Comparison of ENCODE assay signal across 8 cellular contexts in genomic region chr9:19922476-19923118, GRCh38.
DNase-seq lines count a peak whose midpoint lies in the region; ATAC-seq, FAIRE-seq and TF ChIP-seq lines count a peak whose summit lies in the region.

No MANE protein-coding gene starts in this region.

- no peaks in the 10 kb centered on the region for H3K4me1 Mint-ChIP-seq in astrocyte (ENCODE audit: low read depth, unreplicated experiment)
- peaks cover 34% of the 10 kb centered on the region for H3K4me1 Mint-ChIP-seq in activated CD8-positive, alpha-beta memory T cell treated with anti-CD3 and anti-CD28 coated beads, Interleukin-2, amount 10 ng/mL, durations not matched to agents 7 days and 5 days
- H3K4me1 Mint-ChIP-seq in stimulated activated memory B cell treated with anti-CD40 and anti-IgM and Interleukin-4, amounts not matched to agents 10 μg/mL and 1 μg/mL and 100 μg/mL, for 72 hours = peaks cover 5% of the 10 kb centered on the region
- H3K4me1 Mint-ChIP-seq in stimulated activated effector memory CD8-positive, alpha-beta T cell treated with anti-CD3 and anti-CD28 coated beads, Interleukin-12 subunit alpha, Interleukin-12 subunit beta, amount 100 ng/mL, for 72 hours = peaks cover 9% of the 10 kb centered on the region

- no peaks in the 10 kb centered on the region for H3K4me1 ChIP-seq in astrocyte (ENCODE audit: insufficient read depth, low read length)
- H3K4me1 ChIP-seq in HepG2 (ENCODE audit: insufficient read depth, low read length) = no peaks in the 10 kb centered on the region

- no TSS peak for BruUV-seq in HepG2 (replicated peaks; lab: Mats Ljungman, UMichigan)

- no peaks in the 10 kb centered on the region for H4K20me1 ChIP-seq in astrocyte (ENCODE audit: insufficient read depth, low read length)
- no peaks in the 10 kb centered on the region for H4K20me1 ChIP-seq in HepG2 (ENCODE audit: insufficient read depth, low read length)

- H3K27me3 Mint-ChIP-seq in astrocyte (ENCODE audit: low read depth, unreplicated experiment) = peaks cover 18% of the 10 kb centered on the region
- H3K27me3 Mint-ChIP-seq in activated CD8-positive, alpha-beta memory T cell treated with anti-CD3 and anti-CD28 coated beads, Interleukin-2, amount 10 ng/mL, durations not matched to agents 7 days and 5 days = peaks cover 10% of the 10 kb centered on the region
- peaks cover 45% of the 10 kb centered on the region for H3K27me3 Mint-ChIP-seq in stimulated activated memory B cell treated with anti-CD40 and anti-IgM and Interleukin-4, amounts not matched to agents 10 μg/mL and 1 μg/mL and 100 μg/mL, for 72 hours

- H3K4me3 Mint-ChIP-seq in astrocyte (ENCODE audit: unreplicated experiment) = no peak overlapping the region
- H3K4me3 Mint-ChIP-seq in activated CD8-positive, alpha-beta memory T cell treated with anti-CD3 and anti-CD28 coated beads, Interleukin-2, amount 10 ng/mL, durations not matched to agents 7 days and 5 days = no peak overlapping the region
- H3K4me3 Mint-ChIP-seq in stimulated activated memory B cell treated with anti-CD40 and anti-IgM and Interleukin-4, amounts not matched to agents 10 μg/mL and 1 μg/mL and 100 μg/mL, for 72 hours = no peak overlapping the region
- H3K4me3 Mint-ChIP-seq in stimulated activated effector memory CD8-positive, alpha-beta T cell treated with anti-CD3 and anti-CD28 coated beads, Interleukin-12 subunit alpha, Interleukin-12 subunit beta, amount 100 ng/mL, for 72 hours = no peak overlapping the region

- H3K27ac Mint-ChIP-seq in astrocyte (ENCODE audit: unreplicated experiment) = no peak overlapping the region
- H3K27ac Mint-ChIP-seq in activated CD8-positive, alpha-beta memory T cell treated with anti-CD3 and anti-CD28 coated beads, Interleukin-2, amount 10 ng/mL, durations not matched to agents 7 days and 5 days = no peak overlapping the region
- no peak overlapping the region for H3K27ac Mint-ChIP-seq in stimulated activated memory B cell treated with anti-CD40 and anti-IgM and Interleukin-4, amounts not matched to agents 10 μg/mL and 1 μg/mL and 100 μg/mL, for 72 hours
- no peak overlapping the region for H3K27ac Mint-ChIP-seq in stimulated activated effector memory CD8-positive, alpha-beta T cell treated with anti-CD3 and anti-CD28 coated beads, Interleukin-12 subunit alpha, Interleukin-12 subunit beta, amount 100 ng/mL, for 72 hours

- 0% methylated on average over 2 of the region's 2 CpGs for WGBS in HepG2 (ENCODE audit: low lambda C conversion rate)

- intact Hi-C loops in HepG2 (cut with micrococcal nuclease; ENCODE audit: unreplicated experiment) = no loop called here

- TF ChIP-seq EP300 in HepG2 (IDR thresholded peaks at IDR 0.05; ENCODE audit: low read depth in 2 of 2, low read length in 2 of 2) (no peak), HepG2 (CRISPR knock-in tag; IDR thresholded peaks at IDR 0.05; ENCODE audit: borderline replicate concordance) (no peak)

- TF ChIP-seq POLR2A in HepG2 (IDR thresholded peaks at IDR 0.05; ENCODE audit: insufficient read depth in 1 of 2, low read depth in 2 of 2, low read length in 2 of 2) = no peak

- peaks cover 2% of the 10 kb centered on the region for H3K9me3 Mint-ChIP-seq in astrocyte (ENCODE audit: unreplicated experiment)
- H3K9me3 Mint-ChIP-seq in activated CD8-positive, alpha-beta memory T cell treated with anti-CD3 and anti-CD28 coated beads, Interleukin-2, amount 10 ng/mL, durations not matched to agents 7 days and 5 days (ENCODE audit: low read depth) = no peaks in the 10 kb centered on the region
- H3K9me3 Mint-ChIP-seq in stimulated activated memory B cell treated with anti-CD40 and anti-IgM and Interleukin-4, amounts not matched to agents 10 μg/mL and 1 μg/mL and 100 μg/mL, for 72 hours = no peaks in the 10 kb centered on the region
- H3K9me3 Mint-ChIP-seq in stimulated activated effector memory CD8-positive, alpha-beta T cell treated with anti-CD3 and anti-CD28 coated beads, Interleukin-12 subunit alpha, Interleukin-12 subunit beta, amount 100 ng/mL, for 72 hours = no peaks in the 10 kb centered on the region

- H3K9ac ChIP-seq in astrocyte (ENCODE audit: low read length) (no peak overlapping the region), HepG2 (ENCODE audit: insufficient read depth, low read depth, low read length) (no peak overlapping the region)

- no peaks in the 10 kb centered on the region for H3K36me3 Mint-ChIP-seq in astrocyte (ENCODE audit: low read depth, unreplicated experiment)
- H3K36me3 Mint-ChIP-seq in activated CD8-positive, alpha-beta memory T cell treated with anti-CD3 and anti-CD28 coated beads, Interleukin-2, amount 10 ng/mL, durations not matched to agents 7 days and 5 days = no peaks in the 10 kb centered on the region
- no peaks in the 10 kb centered on the region for H3K36me3 Mint-ChIP-seq in stimulated activated memory B cell treated with anti-CD40 and anti-IgM and Interleukin-4, amounts not matched to agents 10 μg/mL and 1 μg/mL and 100 μg/mL, for 72 hours
- no peaks in the 10 kb centered on the region for H3K36me3 Mint-ChIP-seq in stimulated activated effector memory CD8-positive, alpha-beta T cell treated with anti-CD3 and anti-CD28 coated beads, Interleukin-12 subunit alpha, Interleukin-12 subunit beta, amount 100 ng/mL, for 72 hours

- H3K4me3 ChIP-seq in astrocyte (ENCODE audit: insufficient read depth, low read depth, low read length) = no peak overlapping the region
- no peak overlapping the region for H3K4me3 ChIP-seq in HepG2 (replicated peaks in 1 of 3; ENCODE audit: insufficient read depth in 1 of 3, low read depth in 2 of 3, low read length in 3 of 3)

- TF ChIP-seq CTCF in astrocyte (IDR thresholded peaks at IDR 0.05; ENCODE audit: insufficient read depth, low read depth, low read length) (peak; percentile 47), HepG2 (CRISPR knock-in tag; IDR thresholded peaks at IDR 0.05) (peak; percentile 52)

- peak; percentile 65 for ATAC-seq in HepG2
- no peak for ATAC-seq in activated CD8-positive, alpha-beta memory T cell treated with anti-CD3 and anti-CD28 coated beads, Interleukin-2, amount 10 ng/mL, durations not matched to agents 7 days and 5 days
- ATAC-seq in stimulated activated memory B cell treated with anti-CD40 and anti-IgM and Interleukin-4, amounts not matched to agents 10 μg/mL and 1 μg/mL and 100 μg/mL, for 72 hours = no peak
- ATAC-seq in stimulated activated effector memory CD8-positive, alpha-beta T cell treated with anti-CD3 and anti-CD28 coated beads, Interleukin-12 subunit alpha, Interleukin-12 subunit beta, amount 100 ng/mL, for 72 hours = no peak

- DNase-seq in ELF-1 (ENCODE audit: low read depth, low spot score) (peak; percentile 79), NCI-H1694 (lab: John Stamatoyannopoulos, UW) (peak; percentile 86), astrocyte (ENCODE audit: low read depth) (peak; percentile 19), HepG2 (ENCODE audit: low spot score) (peak; percentile 21)
- DNase-seq in activated CD8-positive, alpha-beta memory T cell treated with anti-CD3 and anti-CD28 coated beads, Interleukin-2, amount 10 ng/mL, durations not matched to agents 7 days and 5 days = no peak
- no peak for DNase-seq in NK-92 treated with Interleukin-12 subunit alpha and Interleukin-12 subunit beta, amount 100 ng/mL, for 24 hours (lab: John Stamatoyannopoulos, UW)
- no peak for DNase-seq in stimulated activated effector memory CD8-positive, alpha-beta T cell treated with anti-CD3 and anti-CD28 coated beads, Interleukin-12 subunit alpha, Interleukin-12 subunit beta, amount 100 ng/mL, for 72 hours (ENCODE audit: low spot score in 2 of 2)

- H3K79me2 ChIP-seq in astrocyte (ENCODE audit: insufficient read depth, low read length) = no peaks in the 10 kb centered on the region
- H3K79me2 ChIP-seq in HepG2 (ENCODE audit: insufficient read depth, low read length) = no peaks in the 10 kb centered on the region

- POLR2A ChIA-PET in HepG2 (lab: Yijun Ruan, JAX) = no interaction called here

- H3K36me3 ChIP-seq in astrocyte (ENCODE audit: insufficient read depth, low read length) (no peaks in the 10 kb centered on the region), HepG2 (replicated peaks in 1 of 2; ENCODE audit: control insufficient read depth in 1 of 2, insufficient read depth in 2 of 2, low read length in 2 of 2) (no peaks in the 10 kb centered on the region)

- no peak for TF ChIP-seq RAD21 in HepG2 (CRISPR knock-in tag; IDR thresholded peaks at IDR 0.05)

- FAIRE-seq in astrocyte (lab: Jason Lieb, UNC) (no peak), HepG2 (lab: Jason Lieb, UNC) (no peak)

- no peaks in the 10 kb centered on the region for H3K27me3 ChIP-seq in astrocyte (ENCODE audit: insufficient read depth, low read length)
- peaks cover 3 to 14% of the 10 kb centered on the region in 2 experiments; a peak in 3 of 5 replicates for H3K27me3 ChIP-seq in HepG2 (ENCODE audit: control insufficient read depth in 1 of 2, insufficient read depth in 2 of 2, low read length in 2 of 2)

- CTCF ChIA-PET in HepG2 (lab: Yijun Ruan, JAX; ENCODE audit: low intra/inter-chr PET ratio, low total read pairs) = no interaction called here
- CTCF ChIA-PET in activated CD8-positive, alpha-beta memory T cell treated with anti-CD3 and anti-CD28 coated beads, Interleukin-2, amount 10 ng/mL, durations not matched to agents 7 days and 5 days (lab: Charles Lee) = interaction anchor here (1.6 kb wide), 1 partner anchor 458 kb away, joined by 9 read pairs; no protein-coding TSS in a partner anchor

- in situ Hi-C loops in HepG2 (cut with HindIII; ENCODE audit: extremely low pct_ligation_motif_present, low pct_unique_long_range_greater_than_20kb) = loop anchor here (10.0 kb wide), 2 partner anchors 438 to 1022 kb away; no protein-coding TSS in a partner anchor

- H3K27ac ChIP-seq in astrocyte (ENCODE audit: low read depth, low read length) (no peak overlapping the region), HepG2 (ENCODE audit: extremely low read length, insufficient read depth, low read length) (no peak overlapping the region)

- no peak overlapping the region for H3K4me2 ChIP-seq in astrocyte (ENCODE audit: low read length)
- H3K4me2 ChIP-seq in HepG2 (ENCODE audit: low read depth, low read length) = no peak overlapping the region

- no peaks in the 10 kb centered on the region for H3K9me3 ChIP-seq in astrocyte (ENCODE audit: insufficient read depth, low read depth, low read length)
- no peaks in the 10 kb centered on the region for H3K9me3 ChIP-seq in HepG2 (ENCODE audit: low read length)

- H2AFZ ChIP-seq in astrocyte (ENCODE audit: low read depth, low read length) (no peak overlapping the region), HepG2 (ENCODE audit: low read length) (no peak overlapping the region)

TF ChIP-seq in HepG2, 621 proteins besides CTCF, POLR2A, EP300 and RAD21:
- TF ChIP-seq STAG1 (CRISPR knock-in tag; IDR thresholded peaks at IDR 0.05) (peak; percentile 57), GFI1 (CRISPR knock-in tag; IDR thresholded peaks at IDR 0.05; ENCODE audit: borderline replicate concordance) (peak; percentile 41; the same call in 1 of the 2 replicates), MIXL1 (CRISPR knock-in tag; IDR thresholded peaks at IDR 0.05) (no peak)

Comparison
In these comparisons a context has a peak if more than half of its experiments do, and no peak if none do; other contexts are left out.
1. DNase-seq: peak in ELF-1 (single experiment), NCI-H1694 (single experiment), astrocyte (single experiment) and HepG2 (single experiment); none in activated CD8-positive, alpha-beta memory T cell treated with anti-CD3 and anti-CD28 coated beads, Interleukin-2, amount 10 ng/mL, durations not matched to agents 7 days and 5 days (single experiment), NK-92 treated with Interleukin-12 subunit alpha and Interleukin-12 subunit beta, amount 100 ng/mL, for 24 hours (single experiment) and stimulated activated effector memory CD8-positive, alpha-beta T cell treated with anti-CD3 and anti-CD28 coated beads, Interleukin-12 subunit alpha, Interleukin-12 subunit beta, amount 100 ng/mL, for 72 hours (0 of 2).